Comparison of ENCODE assay signal across 34 cellular contexts in genomic region chr18:14963246-14963645, GRCh38.
"Had no signal": no experiment of that assay in that cellular context is flagged by ENCODE, and none has a peak within 500 bp of the region (broad histone marks: within the 10 kb centered on the region; RNA-seq: fewer than 3 reads in every experiment).

No MANE protein-coding gene starts in this region.

- H3K9me3 ChIP-seq: adrenal gland, body of pancreas, breast epithelium had no signal

- H3K27ac ChIP-seq: adrenal gland, body of pancreas, VCaP had no signal

- H3K4me3 ChIP-seq: adrenal gland, body of pancreas, breast epithelium had no signal

- FAIRE-seq: astrocyte had no signal

- DNase-seq: activated B cell treated with CpG ODN at 0.5 μM for 24 hours; activated CD4-positive, alpha-beta memory T cell treated with anti-CD3 and anti-CD28 coated beads for 36 hours; activated CD4-positive, alpha-beta T cell treated with anti-CD3 and anti-CD28 coated beads for 4 hours; activated CD4-positive, alpha-beta T cell treated with anti-CD3 and anti-CD28 coated beads, Interleukin-2, amount 50 U/mL, for 1 hour; activated CD4-positive, CD25-positive, alpha-beta regulatory T cell treated with anti-CD3 and anti-CD28 coated beads, Interleukin-2, amount 50 U/mL, for 72 hours; activated CD8-positive, alpha-beta memory T cell treated with anti-CD3 and anti-CD28 coated beads, Interleukin-2, amount 50 U/mL, for 4 hours; activated gamma-delta T cell treated with Interleukin-2 at 50 U/mL for 16 hours; activated naive CD4-positive, alpha-beta T cell treated with anti-CD3 and anti-CD28 coated beads for 36 hours; activated T-cell treated with anti-CD3 and anti-CD28 coated beads for 4 hours; activated T-cell treated with anti-CD3 and anti-CD28 coated beads, Interleukin-2, amount 50 U/mL, for 4 hours; adrenal gland; body of pancreas; caudate nucleus; Karpas-422; KBM-7; NCI-H1105; NCI-H1417 treated with DMSO at 0.1 percent for 48 hours; NCI-H187 treated with DMSO at 0.1 percent for 48 hours; NCI-H2081; NCI-H2171 treated with DMSO at 0.1 percent for 48 hours; NCI-H2227 treated with DMSO at 0.1 percent for 48 hours; NCI-H446; NCI-H510A treated with DMSO at 0.1 percent for 48 hours; NCI-H774; SIG-M5; SW 1271; T-helper 1 cell; T-helper 2 cell; T-helper 9 cell had no signal

- ATAC-seq: activated naive CD4-positive, alpha-beta T cell treated with anti-CD3 and anti-CD28 coated beads, Interleukin-2, amount 50 U/mL, for 72 hours; activated T-cell treated with anti-CD3 and anti-CD28 coated beads, Interleukin-2, amount 50 U/mL, for 4 hours; body of pancreas; Panc1 had no signal

- H3K27me3 ChIP-seq: adrenal gland, body of pancreas, breast epithelium had no signal

- H3K4me1 ChIP-seq: adrenal gland, body of pancreas, breast epithelium had no signal

- H3K36me3 ChIP-seq: adrenal gland, breast epithelium had no signal
